14 cellular contexts compared by ENCODE assay signal in the genomic region with DNA sequence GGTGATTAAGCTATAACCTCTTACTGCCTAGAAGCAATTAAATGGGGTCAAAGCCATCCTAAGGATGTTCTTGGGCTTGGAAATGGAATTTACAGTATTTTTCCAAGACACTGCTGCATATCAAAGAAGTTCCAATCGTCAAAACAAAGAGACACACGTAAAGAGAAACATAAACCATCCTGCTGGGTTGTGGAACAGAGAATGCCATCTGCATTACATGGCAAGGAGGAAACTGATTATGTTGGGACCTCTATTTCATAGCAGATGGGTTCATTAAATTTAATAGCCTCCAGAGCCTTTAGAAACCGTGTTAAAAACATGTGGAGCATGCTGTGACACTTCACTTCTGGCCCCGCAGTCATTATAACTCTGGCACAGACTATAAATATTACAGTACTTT.
DNase-seq lines count a peak whose midpoint lies in the region; TF ChIP-seq lines count a peak whose summit lies in the region.
"Had no signal": no experiment of that assay in that cellular context is flagged by ENCODE, and none has a peak within 500 bp of the region (broad histone marks: within the 10 kb centered on the region; RNA-seq: fewer than 3 reads in every experiment).

No MANE protein-coding gene starts in this region.

- no peaks in the 10 kb centered on the region; the same call in 1 of the 2 replicates for H3K27me3 ChIP-seq in BJ (ENCODE audit: control insufficient read depth, insufficient read depth, low read length)
- H3K27me3 ChIP-seq in esophagus muscularis mucosa = no peaks in the 10 kb centered on the region
- H3K27me3 ChIP-seq in spleen (replicated peaks in 1 of 7) = no peaks in the 10 kb centered on the region

- TF ChIP-seq EP300 in esophagus muscularis mucosa (IDR thresholded peaks at IDR 0.05) = no peak

- intact Hi-C loops in esophagus muscularis mucosa (cut with DNase I) = no loop called here
- intact Hi-C loops in spleen (cut with DNase I; ENCODE audit: low total_unique reads) = no loop called here

- H3K9me3 ChIP-seq in esophagus muscularis mucosa (no peaks in the 10 kb centered on the region), spleen (no peaks in the 10 kb centered on the region)

- H3K27ac ChIP-seq in esophagus muscularis mucosa (replicated peaks in 1 of 4) (no peak overlapping the region), spleen (no peak overlapping the region)
- H3K27ac ChIP-seq: SK-N-MC had no signal

- H3K36me3 ChIP-seq in BJ (ENCODE audit: control insufficient read depth, insufficient read depth, low read length) (no peaks in the 10 kb centered on the region), esophagus muscularis mucosa (no peaks in the 10 kb centered on the region), spleen (no peaks in the 10 kb centered on the region)

- H3K4me1 Mint-ChIP-seq in HFFc6 (ENCODE audit: low read depth) = no peaks in the 10 kb centered on the region
- H3K4me1 Mint-ChIP-seq: CD4-positive, alpha-beta memory T cell; T-cell had no signal

- DNase-seq in BJ (ENCODE audit: low read depth) (peak; percentile 26), GM04503 (ENCODE audit: low read depth) (peak; percentile 4), NCI-H2171 (lab: John Stamatoyannopoulos, UW) (peak; percentile 55), esophagus muscularis mucosa (ENCODE audit: extremely low spot score) (peak; percentile 31), HFFc6 (no peak), mucosa of gallbladder (ENCODE audit: low spot score) (no peak), spleen (no peak), T-helper 9 cell (no peak)
- DNase-seq: CD4-positive, alpha-beta memory T cell; KBM-7; NCI-H1436; NCI-H510A treated with DMSO at 0.1 percent for 48 hours; T-cell had no signal

- TF ChIP-seq POLR2A in esophagus muscularis mucosa (IDR thresholded peaks at IDR 0.05; ENCODE audit: low read depth) = no peak
- no peak for TF ChIP-seq POLR2A in spleen (IDR thresholded peaks at IDR 0.05)

- no peaks in the 10 kb centered on the region; the same call in none of the 2 replicates for H3K27me3 Mint-ChIP-seq in HFFc6 (ENCODE audit: insufficient read depth)
- H3K27me3 Mint-ChIP-seq: CD4-positive, alpha-beta memory T cell; T-cell had no signal

- H3K4me1 ChIP-seq in esophagus muscularis mucosa = no peaks in the 10 kb centered on the region
- no peaks in the 10 kb centered on the region for H3K4me1 ChIP-seq in spleen

- TF ChIP-seq CTCF in BJ (IDR thresholded peaks at IDR 0.05; ENCODE audit: insufficient read depth, low read depth, low read length) (no peak), esophagus muscularis mucosa (IDR thresholded peaks at IDR 0.05) (no peak), HFFc6 (IDR thresholded peaks at IDR 0.05) (no peak), spleen (IDR thresholded peaks at IDR 0.05 in 8 of 11, conservative IDR thresholded peaks at IDR 0.05 in 3 of 11) (no peak)

- WGBS in esophagus muscularis mucosa = 72% methylated on average over 4 of the region's 4 CpGs
- 42 to 58% (median 57%) methylated on average over 4 of the region's 4 CpGs for WGBS in spleen, 5 donors

- H3K4me3 ChIP-seq in BJ (ENCODE audit: low read depth, low read length) (no peak overlapping the region), esophagus muscularis mucosa (no peak overlapping the region), spleen (no peak overlapping the region)
- H3K4me3 ChIP-seq: SK-N-MC had no signal

- CTCF ChIA-PET in BJ (lab: Yijun Ruan, JAX) = interaction anchor here (1.1 kb wide), 1 partner anchor 12 kb away, joined by 4 read pairs; no protein-coding TSS in a partner anchor

- no peak overlapping the region for H3K4me3 Mint-ChIP-seq in HFFc6
- H3K4me3 Mint-ChIP-seq: CD4-positive, alpha-beta memory T cell; T-cell had no signal

- no peaks in the 10 kb centered on the region for H3K36me3 Mint-ChIP-seq in HFFc6 (ENCODE audit: low read depth)
- H3K36me3 Mint-ChIP-seq: CD4-positive, alpha-beta memory T cell; T-cell had no signal

- H3K27ac Mint-ChIP-seq in HFFc6 = no peak overlapping the region
- H3K27ac Mint-ChIP-seq: CD4-positive, alpha-beta memory T cell; T-cell had no signal

- H3K9me3 Mint-ChIP-seq in HFFc6 = 0 out of 2 replicates have a peak, but pooled peaks cover 4% of the 10 kb centered on the region

- POLR2A ChIA-PET in BJ (lab: Charles Lee) = no interaction called here

Comparison
In these comparisons a context has a peak if more than half of its experiments do, and no peak if none do; other contexts are left out.
1. DNase-seq: peak in BJ (single experiment), GM04503 (single experiment), NCI-H2171 (single experiment) and esophagus muscularis mucosa (single experiment); none in HFFc6 (single experiment), mucosa of gallbladder (single experiment), spleen (single experiment) and T-helper 9 cell (single experiment).